8 cellular contexts compared by ENCODE assay signal in genomic region chr17:38752119-38752929, GRCh38. TPM values are rescaled to one million over a fixed set of nuclear protein-coding genes. Genes with fewer than 3 reads are reported as not detected.
A peak's percentile ranks its signal among the peaks of the same experiment; 100 is the strongest.
DNase-seq lines count a peak whose midpoint lies in the region; ATAC-seq and TF ChIP-seq lines count a peak whose summit lies in the region.

Gene PSMB3 (plus strand): TSS chr17:38752741. CDS start chr17:38752827, 86 bp downstream.

- peak within 1 kb of the TSS; percentile 99 for H3K27ac Mint-ChIP-seq in activated T-helper 2 cell treated with anti-CD3 and anti-CD28 coated beads, Interferon-gamma antibody, Interleukin-2, Interleukin-4, amounts not matched to agents 10 μg/mL and 5 μg/mL and 100 μg/mL, durations not matched to agents 14 hours and 24 hours and 36 hours
- H3K27ac Mint-ChIP-seq in natural killer cell = peak within 1 kb of the TSS; percentile 85 to 86

- DNase-seq in ELF-1 (ENCODE audit: low read depth, low spot score) (peak; percentile 99), H7 (peak; percentile 97), RWPE2 (ENCODE audit: low spot score) (peak; percentile 96), fibroblast of peridontal ligament (ENCODE audit: extremely low read depth) (peak; percentile 99), natural killer cell (peak; percentile 83)
- peak; percentile 97 for DNase-seq in activated T-helper 2 cell treated with anti-CD3 and anti-CD28 coated beads, Interferon-gamma antibody, Interleukin-2, Interleukin-4, amounts not matched to agents 10 μg/mL and 5 μg/mL and 100 μg/mL, durations not matched to agents 14 hours and 24 hours and 36 hours (ENCODE audit: low spot score)
- peak; percentile 86 to 96 (median 94) for DNase-seq in stimulated activated naive CD4-positive, alpha-beta T cell (lab: John Stamatoyannopoulos, UW)

- TF ChIP-seq CTCF in Loucy (conservative IDR thresholded peaks at IDR 0.05; ENCODE audit: low read length) (no peak), RWPE2 (IDR thresholded peaks at IDR 0.05; ENCODE audit: poor library complexity, severe bottlenecking) (no peak), natural killer cell (IDR thresholded peaks at IDR 0.05) (no peak)

- peaks cover 11% of the 10 kb centered on the region; the same call in 1 of the 2 replicates for H3F3A ChIP-seq in Loucy (ENCODE audit: low read depth)

- peak within 1 kb of the TSS; percentile 100 for H3K4me3 Mint-ChIP-seq in activated T-helper 2 cell treated with anti-CD3 and anti-CD28 coated beads, Interferon-gamma antibody, Interleukin-2, Interleukin-4, amounts not matched to agents 10 μg/mL and 5 μg/mL and 100 μg/mL, durations not matched to agents 14 hours and 24 hours and 36 hours (ENCODE audit: low read depth)
- peak within 1 kb of the TSS; percentile 96 for H3K4me3 Mint-ChIP-seq in natural killer cell

- peaks cover 38% of the 10 kb centered on the region for H3K79me2 ChIP-seq in Loucy (ENCODE audit: insufficient read depth, low read length)

- intact Hi-C loops in activated T-helper 2 cell treated with anti-CD3 and anti-CD28 coated beads, Interferon-gamma antibody, Interleukin-2, Interleukin-4, amounts not matched to agents 10 μg/mL and 5 μg/mL and 100 μg/mL, durations not matched to agents 14 hours and 24 hours and 36 hours (cut with micrococcal nuclease) = loop anchor here (1.0 to 5.0 kb wide), 8 partner anchors 47 to 446 kb away; partner anchors contain the start of genes CWC25, EPOP, PIP4K2B and PLXDC1
- intact Hi-C loops in natural killer cell (cut with micrococcal nuclease) = loop anchor here (1.0 to 10.0 kb wide), 6 partner anchors 24 to 400 kb away; partner anchors contain the start of genes CWC25, MLLT6 and PLXDC1

- peak within 1 kb of the TSS; percentile 96 for H3K4me2 ChIP-seq in Loucy (ENCODE audit: low read depth, low read length, poor library complexity, severe bottlenecking)

- H3K9me3 ChIP-seq in Loucy (ENCODE audit: insufficient read depth, low read depth, low read length) (no peaks in the 10 kb centered on the region), RWPE2 (ENCODE audit: severe bottlenecking) (no peaks in the 10 kb centered on the region)

- no peaks in the 10 kb centered on the region for H3K9me2 ChIP-seq in Loucy (replicated peaks; ENCODE audit: low read depth, low read length)

- ATAC-seq in RWPE2 (ENCODE audit: low read depth) (peak; percentile 82), natural killer cell (peak; percentile 84 to 96 (median 89))

- H3K27ac ChIP-seq in RWPE2 (ENCODE audit: poor library complexity, severe bottlenecking) = peak within 1 kb of the TSS; percentile 84

- peak within 1 kb of the TSS; percentile 94 for H2AFZ ChIP-seq in Loucy (ENCODE audit: low read length)

- H3K36me3 ChIP-seq in H7 (replicated peaks; ENCODE audit: control insufficient read depth, insufficient read depth, low read length) (peaks cover 16% of the 10 kb centered on the region), Loucy (ENCODE audit: insufficient read depth, low read length) (peaks cover 9% of the 10 kb centered on the region; the same call in 1 of the 2 replicates), RWPE2 (ENCODE audit: low read depth) (peaks cover 35% of the 10 kb centered on the region)

- H3K4me1 ChIP-seq in Loucy (ENCODE audit: insufficient read depth, low read length, poor library complexity, severe bottlenecking) (peaks cover 23% of the 10 kb centered on the region), RWPE2 (ENCODE audit: insufficient read depth, poor library complexity, severe bottlenecking) (no peaks in the 10 kb centered on the region)

- no peaks in the 10 kb centered on the region for H3K9me3 Mint-ChIP-seq in activated T-helper 2 cell treated with anti-CD3 and anti-CD28 coated beads, Interferon-gamma antibody, Interleukin-2, Interleukin-4, amounts not matched to agents 10 μg/mL and 5 μg/mL and 100 μg/mL, durations not matched to agents 14 hours and 24 hours and 36 hours
- H3K9me3 Mint-ChIP-seq in natural killer cell = no peaks in the 10 kb centered on the region

- H3K27me3 Mint-ChIP-seq in activated T-helper 2 cell treated with anti-CD3 and anti-CD28 coated beads, Interferon-gamma antibody, Interleukin-2, Interleukin-4, amounts not matched to agents 10 μg/mL and 5 μg/mL and 100 μg/mL, durations not matched to agents 14 hours and 24 hours and 36 hours (ENCODE audit: low read depth) = peaks cover 15% of the 10 kb centered on the region
- peaks cover 23 to 28% of the 10 kb centered on the region in 2 donors for H3K27me3 Mint-ChIP-seq in natural killer cell (ENCODE audit: low read depth in 2 of 2)

- peaks cover 7% of the 10 kb centered on the region for H4K20me1 ChIP-seq in Loucy (ENCODE audit: insufficient read depth, low read length, poor library complexity, severe bottlenecking)

- H3K36me3 Mint-ChIP-seq in activated T-helper 2 cell treated with anti-CD3 and anti-CD28 coated beads, Interferon-gamma antibody, Interleukin-2, Interleukin-4, amounts not matched to agents 10 μg/mL and 5 μg/mL and 100 μg/mL, durations not matched to agents 14 hours and 24 hours and 36 hours (ENCODE audit: low read depth) = peaks cover 33% of the 10 kb centered on the region
- H3K36me3 Mint-ChIP-seq in natural killer cell = peaks cover 7% of the 10 kb centered on the region

- peaks cover 31% of the 10 kb centered on the region for H3K4me1 Mint-ChIP-seq in activated T-helper 2 cell treated with anti-CD3 and anti-CD28 coated beads, Interferon-gamma antibody, Interleukin-2, Interleukin-4, amounts not matched to agents 10 μg/mL and 5 μg/mL and 100 μg/mL, durations not matched to agents 14 hours and 24 hours and 36 hours (ENCODE audit: low read depth)
- peaks cover 52 to 54% of the 10 kb centered on the region in 2 donors for H3K4me1 Mint-ChIP-seq in natural killer cell

- no peaks in the 10 kb centered on the region; the same call in 1 of the 2 replicates for H3K27me3 ChIP-seq in H7 (ENCODE audit: control insufficient read depth, insufficient read depth, low read length)
- H3K27me3 ChIP-seq in Loucy (ENCODE audit: insufficient read depth, low read length, poor library complexity, severe bottlenecking) = no peaks in the 10 kb centered on the region
- H3K27me3 ChIP-seq in RWPE2 (ENCODE audit: insufficient read depth, poor library complexity, severe bottlenecking) = no peaks in the 10 kb centered on the region

- peak within 1 kb of the TSS; percentile 85 for H3K9ac ChIP-seq in Loucy (ENCODE audit: low read depth, low read length, poor library complexity, severe bottlenecking)

- H3K4me3 ChIP-seq in H7 (ENCODE audit: insufficient read depth, low read depth, low read length) (peak within 1 kb of the TSS; percentile 99), Loucy (ENCODE audit: low read length, poor library complexity, severe bottlenecking) (peak within 1 kb of the TSS; percentile 87), RWPE2 (ENCODE audit: severe bottlenecking) (peak within 1 kb of the TSS; percentile 84)

RNA-seq across cellular contexts. Expression of gene PSMB3, which starts in this region (rescaled TPM):
- 514 and 530 TPM in 2 replicates for total RNA-seq in H7 (2014; rRNA removed; shearing (Covaris generic))
- total RNA-seq in activated T-helper 2 cell treated with anti-CD3 and anti-CD28 coated beads, Interferon-gamma antibody, Interleukin-2, Interleukin-4, amounts not matched to agents 10 μg/mL and 5 μg/mL and 100 μg/mL, durations not matched to agents 14 hours and 24 hours and 36 hours = 337 and 342 TPM in 2 replicates
- 100 to 1,000 TPM; 102 to 129 (median 118) TPM for total RNA-seq in natural killer cell

Comparison
In these comparisons a context has a peak if more than half of its experiments do, and no peak if none do; other contexts are left out.
1. Peak in every context shown above with its lines: DNase-seq, ATAC-seq, H3K4me3 ChIP-seq and H3K27ac ChIP-seq.